Comparison of ENCODE assay signal across 1 cellular context in genomic region chr11:1497600-1497999, GRCh38.
TF ChIP-seq lines count a peak whose summit lies in the region.

No MANE protein-coding gene starts in this region.

TF ChIP-seq in GM23338, 12 proteins besides CTCF, POLR2A, EP300 and RAD21 (continued from another document):
- TF ChIP-seq ZNF331 (CRISPR knock-in tag; IDR thresholded peaks at IDR 0.05; ENCODE audit: low read depth) (no peak), EZH2 (IDR thresholded peaks at IDR 0.05; ENCODE audit: low read depth, unreplicated experiment) (no peak), EZH2phosphoT487 (IDR thresholded peaks at IDR 0.05; ENCODE audit: unreplicated experiment) (no peak), REST (IDR thresholded peaks at IDR 0.05; ENCODE audit: unreplicated experiment) (no peak), ETS1 (IDR thresholded peaks at IDR 0.05) (no peak)
